Comparison of ENCODE assay signal across 2 cellular contexts in the genomic region with DNA sequence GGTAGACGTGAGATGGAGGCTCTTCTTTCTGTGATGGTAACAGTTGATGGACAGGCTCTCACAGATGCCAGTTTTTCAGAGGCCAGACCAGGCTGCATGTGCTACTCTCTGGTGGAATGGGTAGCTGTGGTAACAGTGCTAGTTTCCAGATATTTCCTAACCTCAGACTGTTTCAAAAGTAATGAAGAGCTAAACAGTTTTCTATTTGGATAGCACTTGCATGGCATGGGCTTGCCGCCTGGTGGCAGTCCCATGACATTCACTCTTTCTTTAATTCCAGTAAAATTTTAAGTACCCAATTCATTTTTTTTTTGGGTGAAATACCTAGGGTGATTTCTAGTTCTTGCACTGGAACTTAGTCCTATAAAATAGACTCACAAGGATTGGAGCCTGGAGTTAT.
TF ChIP-seq lines count a peak whose summit lies in the region.

No MANE protein-coding gene starts in this region.

TF ChIP-seq in SK-N-SH, 30 proteins besides CTCF, POLR2A, EP300 and RAD21:
- TF ChIP-seq, protein P1, sequence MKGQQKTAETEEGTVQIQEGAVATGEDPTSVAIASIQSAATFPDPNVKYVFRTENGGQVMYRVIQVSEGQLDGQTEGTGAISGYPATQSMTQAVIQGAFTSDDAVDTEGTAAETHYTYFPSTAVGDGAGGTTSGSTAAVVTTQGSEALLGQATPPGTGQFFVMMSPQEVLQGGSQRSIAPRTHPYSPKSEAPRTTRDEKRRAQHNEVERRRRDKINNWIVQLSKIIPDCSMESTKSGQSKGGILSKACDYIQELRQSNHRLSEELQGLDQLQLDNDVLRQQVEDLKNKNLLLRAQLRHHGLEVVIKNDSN (IDR thresholded peaks at IDR 0.05; ENCODE audit: borderline replicate concordance, low read depth): no peak
- TF ChIP-seq, protein P2, sequence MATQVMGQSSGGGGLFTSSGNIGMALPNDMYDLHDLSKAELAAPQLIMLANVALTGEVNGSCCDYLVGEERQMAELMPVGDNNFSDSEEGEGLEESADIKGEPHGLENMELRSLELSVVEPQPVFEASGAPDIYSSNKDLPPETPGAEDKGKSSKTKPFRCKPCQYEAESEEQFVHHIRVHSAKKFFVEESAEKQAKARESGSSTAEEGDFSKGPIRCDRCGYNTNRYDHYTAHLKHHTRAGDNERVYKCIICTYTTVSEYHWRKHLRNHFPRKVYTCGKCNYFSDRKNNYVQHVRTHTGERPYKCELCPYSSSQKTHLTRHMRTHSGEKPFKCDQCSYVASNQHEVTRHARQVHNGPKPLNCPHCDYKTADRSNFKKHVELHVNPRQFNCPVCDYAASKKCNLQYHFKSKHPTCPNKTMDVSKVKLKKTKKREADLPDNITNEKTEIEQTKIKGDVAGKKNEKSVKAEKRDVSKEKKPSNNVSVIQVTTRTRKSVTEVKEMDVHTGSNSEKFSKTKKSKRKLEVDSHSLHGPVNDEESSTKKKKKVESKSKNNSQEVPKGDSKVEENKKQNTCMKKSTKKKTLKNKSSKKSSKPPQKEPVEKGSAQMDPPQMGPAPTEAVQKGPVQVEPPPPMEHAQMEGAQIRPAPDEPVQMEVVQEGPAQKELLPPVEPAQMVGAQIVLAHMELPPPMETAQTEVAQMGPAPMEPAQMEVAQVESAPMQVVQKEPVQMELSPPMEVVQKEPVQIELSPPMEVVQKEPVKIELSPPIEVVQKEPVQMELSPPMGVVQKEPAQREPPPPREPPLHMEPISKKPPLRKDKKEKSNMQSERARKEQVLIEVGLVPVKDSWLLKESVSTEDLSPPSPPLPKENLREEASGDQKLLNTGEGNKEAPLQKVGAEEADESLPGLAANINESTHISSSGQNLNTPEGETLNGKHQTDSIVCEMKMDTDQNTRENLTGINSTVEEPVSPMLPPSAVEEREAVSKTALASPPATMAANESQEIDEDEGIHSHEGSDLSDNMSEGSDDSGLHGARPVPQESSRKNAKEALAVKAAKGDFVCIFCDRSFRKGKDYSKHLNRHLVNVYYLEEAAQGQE (IDR thresholded peaks at IDR 0.05; ENCODE audit: low read depth, low read length): no peak
- no peak for TF ChIP-seq CHD2 (IDR thresholded peaks at IDR 0.05; ENCODE audit: low read length, partially characterized antibody)

TF ChIP-seq in SK-N-SH treated with all-trans-retinoic acid at 6 μM for 48 hours, 23 proteins besides CTCF, POLR2A, EP300 and RAD21:
- TF ChIP-seq TOX (CRISPR knock-in tag; IDR thresholded peaks at IDR 0.05; ENCODE audit: borderline replicate concordance) (no peak), ZNF8 (CRISPR knock-in tag; IDR thresholded peaks at IDR 0.05) (no peak), ZFP3 (CRISPR knock-in tag; IDR thresholded peaks at IDR 0.05) (no peak), ZFP30 (CRISPR knock-in tag; IDR thresholded peaks at IDR 0.05) (no peak), SNAI2 (CRISPR knock-in tag; IDR thresholded peaks at IDR 0.05) (no peak)
